8 cellular contexts compared by ENCODE assay signal in genomic region chr2:69829243-69830044, GRCh38. TPM values are rescaled to one million over a fixed set of nuclear protein-coding genes. Genes with fewer than 3 reads are reported as not detected.
DNase-seq lines count a peak whose midpoint lies in the region; TF ChIP-seq lines count a peak whose summit lies in the region.

A gene with protein sequence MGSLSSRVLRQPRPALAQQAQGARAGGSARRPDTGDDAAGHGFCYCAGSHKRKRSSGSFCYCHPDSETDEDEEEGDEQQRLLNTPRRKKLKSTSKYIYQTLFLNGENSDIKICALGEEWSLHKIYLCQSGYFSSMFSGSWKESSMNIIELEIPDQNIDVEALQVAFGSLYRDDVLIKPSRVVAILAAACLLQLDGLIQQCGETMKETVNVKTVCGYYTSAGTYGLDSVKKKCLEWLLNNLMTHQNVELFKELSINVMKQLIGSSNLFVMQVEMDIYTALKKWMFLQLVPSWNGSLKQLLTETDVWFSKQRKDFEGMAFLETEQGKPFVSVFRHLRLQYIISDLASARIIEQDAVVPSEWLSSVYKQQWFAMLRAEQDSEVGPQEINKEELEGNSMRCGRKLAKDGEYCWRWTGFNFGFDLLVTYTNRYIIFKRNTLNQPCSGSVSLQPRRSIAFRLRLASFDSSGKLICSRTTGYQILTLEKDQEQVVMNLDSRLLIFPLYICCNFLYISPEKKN (plus strand): TSS chr2:69829660. CDS start chr2:69829893, 233 bp downstream.

- peak within 1 kb of the TSS; percentile 89 for H3K4me3 Mint-ChIP-seq in nephron progenitor cell
- H3K4me3 Mint-ChIP-seq in stimulated activated naive CD8-positive, alpha-beta T cell treated with anti-CD3 and anti-CD28 coated beads, Interleukin-15, Interleukin-2, amounts not matched to agents 100 ng/mL and 50 ng/mL, for 24 hours: peak within 1 kb of the TSS; percentile 95

- peak within 1 kb of the TSS; percentile 95 for H3K27ac Mint-ChIP-seq in nephron progenitor cell
- peak within 1 kb of the TSS; percentile 85 for H3K27ac Mint-ChIP-seq in stimulated activated naive CD8-positive, alpha-beta T cell treated with anti-CD3 and anti-CD28 coated beads, Interleukin-15, Interleukin-2, amounts not matched to agents 100 ng/mL and 50 ng/mL, for 24 hours

- H3K36me3 ChIP-seq in HAP-1 (replicated peaks) (no peaks in the 10 kb centered on the region), MG63 (no peaks in the 10 kb centered on the region; the same call in 1 of the 2 replicates)

- H3K9me3 ChIP-seq in HAP-1 (no peaks in the 10 kb centered on the region), MG63 (no peaks in the 10 kb centered on the region)

- peaks cover 15% of the 10 kb centered on the region for H3K4me1 ChIP-seq in HAP-1

- in situ Hi-C loops in G401 (cut with HindIII; ENCODE audit: low sequenced_read_pairs) (no loop called here), HAP-1 (cut with MboI; ENCODE audit: low sequenced_read_pairs) (no loop called here)

- DNase-seq in G401 (ENCODE audit: low spot score) (peak; percentile 95), HAP-1 (ENCODE audit: low spot score in 2 of 2) (peak; percentile 93 to 98), MG63 (peak; percentile 95), SHP77 (lab: John Stamatoyannopoulos, UW) (peak; percentile 66 to 83), fibroblast of the conjunctiva (ENCODE audit: low read depth) (peak; percentile 91), nephron progenitor cell (peak; percentile 99)
- peak; percentile 99 for DNase-seq in activated effector memory CD4-positive, alpha-beta T cell treated with Interleukin-2 at 50 U/mL for 16 hours

- H3K4me1 Mint-ChIP-seq in nephron progenitor cell: peaks cover 45% of the 10 kb centered on the region
- peaks cover 62% of the 10 kb centered on the region for H3K4me1 Mint-ChIP-seq in stimulated activated naive CD8-positive, alpha-beta T cell treated with anti-CD3 and anti-CD28 coated beads, Interleukin-15, Interleukin-2, amounts not matched to agents 100 ng/mL and 50 ng/mL, for 24 hours (ENCODE audit: low read depth)

- H3K27me3 Mint-ChIP-seq in nephron progenitor cell (ENCODE audit: low read depth, poor library complexity): peaks cover 6% of the 10 kb centered on the region
- H3K27me3 Mint-ChIP-seq in stimulated activated naive CD8-positive, alpha-beta T cell treated with anti-CD3 and anti-CD28 coated beads, Interleukin-15, Interleukin-2, amounts not matched to agents 100 ng/mL and 50 ng/mL, for 24 hours: no peaks in the 10 kb centered on the region

- TF ChIP-seq CTCF in nephron progenitor cell (IDR thresholded peaks at IDR 0.05): no peak

- H3K36me3 Mint-ChIP-seq in nephron progenitor cell (ENCODE audit: low read depth): peaks cover 24% of the 10 kb centered on the region
- H3K36me3 Mint-ChIP-seq in stimulated activated naive CD8-positive, alpha-beta T cell treated with anti-CD3 and anti-CD28 coated beads, Interleukin-15, Interleukin-2, amounts not matched to agents 100 ng/mL and 50 ng/mL, for 24 hours (ENCODE audit: low read depth): peaks cover 32% of the 10 kb centered on the region

- H3K27me3 ChIP-seq in HAP-1 (ENCODE audit: low read depth) (no peaks in the 10 kb centered on the region), MG63 (no peaks in the 10 kb centered on the region)

- no peaks in the 10 kb centered on the region for H3K9me3 Mint-ChIP-seq in nephron progenitor cell
- H3K9me3 Mint-ChIP-seq in stimulated activated naive CD8-positive, alpha-beta T cell treated with anti-CD3 and anti-CD28 coated beads, Interleukin-15, Interleukin-2, amounts not matched to agents 100 ng/mL and 50 ng/mL, for 24 hours: no peaks in the 10 kb centered on the region

- H3K4me3 ChIP-seq in HAP-1: peak within 1 kb of the TSS; percentile 86
- peak within 1 kb of the TSS; percentile 91 for H3K4me3 ChIP-seq in MG63

RNA-seq across cellular contexts. Expression of the gene that starts here (rescaled TPM):
- total RNA-seq in G401 (2014; rRNA removed; shearing (Covaris generic)): 10.2 and 15.9 TPM in 2 replicates
- total RNA-seq in MG63 (2014; rRNA removed; shearing (Covaris generic); ENCODE audit: low replicate concordance): 2.2 and 4.6 TPM in 2 replicates

Comparison
In these comparisons a context has a peak if more than half of its experiments do, and no peak if none do; other contexts are left out.
1. Peak in every context shown above with its lines: DNase-seq and H3K4me3 ChIP-seq.